Comparison of ENCODE assay signal across 9 cellular contexts in the genomic region with DNA sequence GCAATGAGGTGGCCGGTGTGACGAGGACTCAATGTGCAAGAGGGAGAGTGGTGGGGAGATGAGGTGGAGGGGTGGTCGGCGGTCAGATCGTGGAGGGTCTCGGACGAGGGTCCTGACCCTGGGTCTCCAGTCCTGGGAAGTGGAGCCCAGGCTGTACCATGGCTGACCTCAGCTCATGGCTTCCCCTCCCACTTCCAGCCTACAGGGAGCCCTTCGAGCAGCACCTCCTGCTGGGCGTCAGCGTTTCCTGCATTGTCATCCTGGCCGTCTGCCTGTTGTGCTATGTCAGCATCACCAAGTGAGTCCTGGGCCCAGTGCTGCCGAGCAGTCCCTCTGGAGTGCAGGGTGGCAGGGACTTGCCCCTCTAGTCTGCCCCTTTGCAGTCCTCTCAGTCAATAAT. TPM values are rescaled to one million over a fixed set of nuclear protein-coding genes. Genes with fewer than 3 reads are reported as not detected.
DNase-seq lines count a peak whose midpoint lies in the region; ATAC-seq and TF ChIP-seq lines count a peak whose summit lies in the region.
"Had no signal": no experiment of that assay in that cellular context is flagged by ENCODE, and none has a peak within 500 bp of the region (broad histone marks: within the 10 kb centered on the region; RNA-seq: fewer than 3 reads in every experiment).

No MANE protein-coding gene starts in this region.

- CTCF ChIA-PET in CD4-positive, alpha-beta memory T cell (lab: Charles Lee; ENCODE audit: partially characterized antibody) = interaction anchor here (0.6 to 3.3 kb wide), 15 partner anchors 10 to 200 kb away, joined by 3 to 22 read pairs (median 4); no protein-coding TSS in a partner anchor

- no peaks in the 10 kb centered on the region for H3K9me3 ChIP-seq in CD4-positive, alpha-beta memory T cell (ENCODE audit: control insufficient read depth in 1 of 2, low read length in 2 of 2)
- H3K9me3 ChIP-seq in Loucy (ENCODE audit: insufficient read depth, low read depth, low read length) (no peaks in the 10 kb centered on the region), hepatocyte (ENCODE audit: low read depth) (no peaks in the 10 kb centered on the region), MM.1S (replicated peaks; ENCODE audit: insufficient read depth, low read length) (no peaks in the 10 kb centered on the region)
- H3K9me3 ChIP-seq: gastrocnemius medialis had no signal

- H3K4me1 ChIP-seq in CD4-positive, alpha-beta memory T cell (ENCODE audit: insufficient read depth, low read length) = no peaks in the 10 kb centered on the region
- H3K4me1 ChIP-seq in Loucy (ENCODE audit: insufficient read depth, low read length, poor library complexity, severe bottlenecking) (no peaks in the 10 kb centered on the region), hepatocyte (ENCODE audit: insufficient read depth) (no peaks in the 10 kb centered on the region), MM.1S (ENCODE audit: low read length) (no peaks in the 10 kb centered on the region)
- H3K4me1 ChIP-seq: gastrocnemius medialis had no signal

- H3K9ac ChIP-seq in Loucy (ENCODE audit: low read depth, low read length, poor library complexity, severe bottlenecking) (no peak overlapping the region), MM.1S (ENCODE audit: low read length) (no peak overlapping the region)

- peaks cover 69 to 81% of the 10 kb centered on the region in 2 donors for H3K36me3 Mint-ChIP-seq in CD4-positive, alpha-beta memory T cell
- H3K36me3 Mint-ChIP-seq in activated T-helper 2 cell treated with anti-CD3 and anti-CD28 coated beads, Interferon-gamma antibody, Interleukin-2, Interleukin-4, amounts not matched to agents 10 μg/mL and 5 μg/mL and 100 μg/mL, durations not matched to agents 14 hours and 24 hours and 36 hours (ENCODE audit: low read depth) = peaks cover 95% of the 10 kb centered on the region
- H3K36me3 Mint-ChIP-seq in stimulated activated naive CD8-positive, alpha-beta T cell treated with anti-CD3 and anti-CD28 coated beads, Interleukin-15, Interleukin-2, amounts not matched to agents 100 ng/mL and 50 ng/mL, for 24 hours (ENCODE audit: low read depth) = peaks cover 88% of the 10 kb centered on the region

- no peaks in the 10 kb centered on the region for H3K27me3 ChIP-seq in CD4-positive, alpha-beta memory T cell (ENCODE audit: insufficient read depth, low read length)
- H3K27me3 ChIP-seq in Loucy (ENCODE audit: insufficient read depth, low read length, poor library complexity, severe bottlenecking) (no peaks in the 10 kb centered on the region), hepatocyte (no peaks in the 10 kb centered on the region), MM.1S (replicated peaks; ENCODE audit: insufficient read depth, low read length) (no peaks in the 10 kb centered on the region), dorsolateral prefrontal cortex (no peaks in the 10 kb centered on the region)
- H3K27me3 ChIP-seq: gastrocnemius medialis had no signal

- 84% methylated on average over 12 of the region's 12 CpGs for WGBS in hepatocyte (ENCODE audit: low lambda C conversion rate, missing lambda C conversion rate)

- H3K9me2 ChIP-seq in Loucy (replicated peaks; ENCODE audit: low read depth, low read length) (no peaks in the 10 kb centered on the region), hepatocyte (replicated peaks; ENCODE audit: insufficient read depth) (no peaks in the 10 kb centered on the region), MM.1S (replicated peaks; ENCODE audit: insufficient read depth, low read length) (no peaks in the 10 kb centered on the region)

- H3K4me2 ChIP-seq in Loucy (ENCODE audit: low read depth, low read length, poor library complexity, severe bottlenecking) (no peak overlapping the region), hepatocyte (no peak overlapping the region), MM.1S (ENCODE audit: low read depth, low read length) (no peak overlapping the region)

- peak; percentile 20 to 55 (median 37) for DNase-seq in CD4-positive, alpha-beta memory T cell
- DNase-seq in activated T-helper 2 cell treated with anti-CD3 and anti-CD28 coated beads, Interferon-gamma antibody, Interleukin-2, Interleukin-4, amounts not matched to agents 10 μg/mL and 5 μg/mL and 100 μg/mL, durations not matched to agents 14 hours and 24 hours and 36 hours (ENCODE audit: low spot score) = no peak
- DNase-seq in hepatocyte (ENCODE audit: low spot score) = no peak
- DNase-seq in MM.1S = no peak
- DNase-seq in dorsolateral prefrontal cortex = no peak

- H3K4me3 ChIP-seq in CD4-positive, alpha-beta memory T cell (ENCODE audit: low read length in 2 of 2) = no peak overlapping the region
- H3K4me3 ChIP-seq in Loucy (ENCODE audit: low read length, poor library complexity, severe bottlenecking) (no peak overlapping the region), hepatocyte (no peak overlapping the region), MM.1S (ENCODE audit: low read length) (no peak overlapping the region), dorsolateral prefrontal cortex (no peak overlapping the region)
- H3K4me3 ChIP-seq: gastrocnemius medialis had no signal

- no peak overlapping the region for H3K27ac ChIP-seq in CD4-positive, alpha-beta memory T cell (ENCODE audit: low read depth, low read length)
- no peak overlapping the region for H3K27ac ChIP-seq in hepatocyte
- no peak overlapping the region for H3K27ac ChIP-seq in MM.1S (ENCODE audit: low read length)
- no peak overlapping the region for H3K27ac ChIP-seq in dorsolateral prefrontal cortex
- H3K27ac ChIP-seq: gastrocnemius medialis had no signal

- POLR2A ChIA-PET in CD4-positive, alpha-beta memory T cell (lab: Charles Lee; ENCODE audit: partially characterized antibody) = interaction anchor here (0.9 to 3.4 kb wide), 3 partner anchors 52 to 121 kb away, joined by 3 to 18 read pairs (median 3); no protein-coding TSS in a partner anchor

- H3F3A ChIP-seq in Loucy (ENCODE audit: low read depth) (no peaks in the 10 kb centered on the region), MM.1S (ENCODE audit: insufficient read depth, low read length) (no peaks in the 10 kb centered on the region)

- H4K20me1 ChIP-seq in Loucy (ENCODE audit: insufficient read depth, low read length, poor library complexity, severe bottlenecking) (no peaks in the 10 kb centered on the region), hepatocyte (ENCODE audit: insufficient read depth, poor library complexity, severe bottlenecking) (no peaks in the 10 kb centered on the region), MM.1S (ENCODE audit: insufficient read depth, low read length) (no peaks in the 10 kb centered on the region)

- no peaks in the 10 kb centered on the region for H3K27me3 Mint-ChIP-seq in CD4-positive, alpha-beta memory T cell
- H3K27me3 Mint-ChIP-seq in activated T-helper 2 cell treated with anti-CD3 and anti-CD28 coated beads, Interferon-gamma antibody, Interleukin-2, Interleukin-4, amounts not matched to agents 10 μg/mL and 5 μg/mL and 100 μg/mL, durations not matched to agents 14 hours and 24 hours and 36 hours (ENCODE audit: low read depth) = no peaks in the 10 kb centered on the region
- no peaks in the 10 kb centered on the region for H3K27me3 Mint-ChIP-seq in stimulated activated naive CD8-positive, alpha-beta T cell treated with anti-CD3 and anti-CD28 coated beads, Interleukin-15, Interleukin-2, amounts not matched to agents 100 ng/mL and 50 ng/mL, for 24 hours

- peak; percentile 57 for TF ChIP-seq CTCF in Loucy (conservative IDR thresholded peaks at IDR 0.05; ENCODE audit: low read length)
- peak; percentile 25 for TF ChIP-seq CTCF in hepatocyte (IDR thresholded peaks at IDR 0.05; ENCODE audit: poor library complexity)
- TF ChIP-seq CTCF in MM.1S (IDR thresholded peaks at IDR 0.05; ENCODE audit: low read length) = no peak
- TF ChIP-seq CTCF in dorsolateral prefrontal cortex (IDR thresholded peaks at IDR 0.05 in 54 of 56, conservative IDR thresholded peaks at IDR 0.05 in 2 of 56; ENCODE audit: low read depth in 1 of 56, partially characterized antibody in 56 of 56) = peak in 14 of 56 donors; percentile 10 to 31 (median 16)

- intact Hi-C loops in CD4-positive, alpha-beta memory T cell (cut with micrococcal nuclease) = loop anchor here (1.0 kb wide), 1 partner anchor 120 kb away; no protein-coding TSS in a partner anchor
- intact Hi-C loops in activated T-helper 2 cell treated with anti-CD3 and anti-CD28 coated beads, Interferon-gamma antibody, Interleukin-2, Interleukin-4, amounts not matched to agents 10 μg/mL and 5 μg/mL and 100 μg/mL, durations not matched to agents 14 hours and 24 hours and 36 hours (cut with micrococcal nuclease) = no loop called here
- intact Hi-C loops in dorsolateral prefrontal cortex (cut with DNase I) = no loop called here

- H3K79me2 ChIP-seq in Loucy (ENCODE audit: insufficient read depth, low read length) = no peaks in the 10 kb centered on the region
- no peaks in the 10 kb centered on the region for H3K79me2 ChIP-seq in hepatocyte
- no peaks in the 10 kb centered on the region for H3K79me2 ChIP-seq in MM.1S (ENCODE audit: low read length)

- peak overlapping the region in 1 of 8 donors; percentile 5 for H3K4me3 Mint-ChIP-seq in CD4-positive, alpha-beta memory T cell
- no peak overlapping the region for H3K4me3 Mint-ChIP-seq in activated T-helper 2 cell treated with anti-CD3 and anti-CD28 coated beads, Interferon-gamma antibody, Interleukin-2, Interleukin-4, amounts not matched to agents 10 μg/mL and 5 μg/mL and 100 μg/mL, durations not matched to agents 14 hours and 24 hours and 36 hours (ENCODE audit: low read depth)
- peak overlapping the region; percentile 31 for H3K4me3 Mint-ChIP-seq in stimulated activated naive CD8-positive, alpha-beta T cell treated with anti-CD3 and anti-CD28 coated beads, Interleukin-15, Interleukin-2, amounts not matched to agents 100 ng/mL and 50 ng/mL, for 24 hours

- peaks cover 71% of the 10 kb centered on the region for H3K36me3 ChIP-seq in CD4-positive, alpha-beta memory T cell (ENCODE audit: insufficient read depth, low read length)
- peaks cover 10% of the 10 kb centered on the region; the same call in 1 of the 2 replicates for H3K36me3 ChIP-seq in Loucy (ENCODE audit: insufficient read depth, low read length)
- peaks cover 4% of the 10 kb centered on the region for H3K36me3 ChIP-seq in hepatocyte (replicated peaks; ENCODE audit: insufficient read depth, low read depth)
- H3K36me3 ChIP-seq in MM.1S (replicated peaks; ENCODE audit: insufficient read depth, low read length) = no peaks in the 10 kb centered on the region

- H2AFZ ChIP-seq in Loucy (ENCODE audit: low read length) (no peak overlapping the region), hepatocyte (no peak overlapping the region), MM.1S (ENCODE audit: low read length) (no peak overlapping the region)

- peaks cover 12 to 16% (median 14%) of the 10 kb centered on the region in 4 donors for H3K4me1 Mint-ChIP-seq in CD4-positive, alpha-beta memory T cell
- peaks cover 22% of the 10 kb centered on the region for H3K4me1 Mint-ChIP-seq in activated T-helper 2 cell treated with anti-CD3 and anti-CD28 coated beads, Interferon-gamma antibody, Interleukin-2, Interleukin-4, amounts not matched to agents 10 μg/mL and 5 μg/mL and 100 μg/mL, durations not matched to agents 14 hours and 24 hours and 36 hours (ENCODE audit: low read depth)
- peaks cover 15% of the 10 kb centered on the region for H3K4me1 Mint-ChIP-seq in stimulated activated naive CD8-positive, alpha-beta T cell treated with anti-CD3 and anti-CD28 coated beads, Interleukin-15, Interleukin-2, amounts not matched to agents 100 ng/mL and 50 ng/mL, for 24 hours (ENCODE audit: low read depth)

- H3K27ac Mint-ChIP-seq in CD4-positive, alpha-beta memory T cell = peak overlapping the region in 6 of 7 donors; percentile 30 to 95 (median 72)
- peak overlapping the region; percentile 72 for H3K27ac Mint-ChIP-seq in activated T-helper 2 cell treated with anti-CD3 and anti-CD28 coated beads, Interferon-gamma antibody, Interleukin-2, Interleukin-4, amounts not matched to agents 10 μg/mL and 5 μg/mL and 100 μg/mL, durations not matched to agents 14 hours and 24 hours and 36 hours
- peak overlapping the region; percentile 65 for H3K27ac Mint-ChIP-seq in stimulated activated naive CD8-positive, alpha-beta T cell treated with anti-CD3 and anti-CD28 coated beads, Interleukin-15, Interleukin-2, amounts not matched to agents 100 ng/mL and 50 ng/mL, for 24 hours

- H3K9me3 Mint-ChIP-seq in CD4-positive, alpha-beta memory T cell = peaks cover 0 to 1% (median 0%) of the 10 kb centered on the region in 8 donors
- no peaks in the 10 kb centered on the region for H3K9me3 Mint-ChIP-seq in activated T-helper 2 cell treated with anti-CD3 and anti-CD28 coated beads, Interferon-gamma antibody, Interleukin-2, Interleukin-4, amounts not matched to agents 10 μg/mL and 5 μg/mL and 100 μg/mL, durations not matched to agents 14 hours and 24 hours and 36 hours
- no peaks in the 10 kb centered on the region for H3K9me3 Mint-ChIP-seq in stimulated activated naive CD8-positive, alpha-beta T cell treated with anti-CD3 and anti-CD28 coated beads, Interleukin-15, Interleukin-2, amounts not matched to agents 100 ng/mL and 50 ng/mL, for 24 hours

- no peak for ATAC-seq in GM21528 (IDR thresholded peaks at IDR 0.05; ENCODE audit: low FRiP score, unreplicated experiment)
- ATAC-seq: gastrocnemius medialis had no signal

RNA-seq across cellular contexts. Expression of a gene that starts 41.8 kb away (rescaled TPM):
- 100 to 1,000 TPM; 143 to 152 TPM for total RNA-seq in CD4-positive, alpha-beta memory T cell
- polyA plus RNA-seq in CD4-positive, alpha-beta memory T cell = 10 to 100 TPM; 32.6 to 66.1 TPM
- 434 and 437 TPM in 2 replicates for total RNA-seq in activated T-helper 2 cell treated with anti-CD3 and anti-CD28 coated beads, Interferon-gamma antibody, Interleukin-2, Interleukin-4, amounts not matched to agents 10 μg/mL and 5 μg/mL and 100 μg/mL, durations not matched to agents 14 hours and 24 hours and 36 hours
- total RNA-seq in hepatocyte = 19.0 and 23.6 TPM in 2 replicates
- 20.9 and 22.3 TPM in 2 replicates for polyA plus RNA-seq in hepatocyte
- total RNA-seq in dorsolateral prefrontal cortex = 10 to 100 TPM in 114 of 120 experiments, 1 to 10 TPM in 6; 6.1 to 78.9 (median 30.8) TPM

RNA-seq across cellular contexts. Expression of a gene that starts 46.4 kb away (rescaled TPM):
- total RNA-seq in CD4-positive, alpha-beta memory T cell = 10 to 100 TPM; 28.3 to 29.1 TPM
- 10 to 100 TPM; 18.4 to 28.3 TPM for polyA plus RNA-seq in CD4-positive, alpha-beta memory T cell
- 84.2 and 84.5 TPM in 2 replicates for total RNA-seq in activated T-helper 2 cell treated with anti-CD3 and anti-CD28 coated beads, Interferon-gamma antibody, Interleukin-2, Interleukin-4, amounts not matched to agents 10 μg/mL and 5 μg/mL and 100 μg/mL, durations not matched to agents 14 hours and 24 hours and 36 hours
- total RNA-seq in hepatocyte (0.10 and 0.16 TPM in 2 replicates), dorsolateral prefrontal cortex (1 to 10 TPM in 30 of 120 experiments, under 1 TPM in 69, not detected in 21; 0.11 to 4.6 (median 0.63) TPM)
- not detected in 2 replicates for polyA plus RNA-seq in hepatocyte

Comparison
In these comparisons a context has a peak if more than half of its experiments do, and no peak if none do; other contexts are left out.
1. DNase-seq: peak in CD4-positive, alpha-beta memory T cell (5 of 5); none in activated T-helper 2 cell treated with anti-CD3 and anti-CD28 coated beads, Interferon-gamma antibody, Interleukin-2, Interleukin-4, amounts not matched to agents 10 μg/mL and 5 μg/mL and 100 μg/mL, durations not matched to agents 14 hours and 24 hours and 36 hours (single experiment), hepatocyte (single experiment), MM.1S (single experiment) and dorsolateral prefrontal cortex (0 of 10).
2. RNA of a gene that starts 46.4 kb away (total RNA-seq): 84.2 to 84.5 TPM in activated T-helper 2 cell treated with anti-CD3 and anti-CD28 coated beads, Interferon-gamma antibody, Interleukin-2, Interleukin-4, amounts not matched to agents 10 μg/mL and 5 μg/mL and 100 μg/mL, durations not matched to agents 14 hours and 24 hours and 36 hours and 28.3 to 29.1 TPM in CD4-positive, alpha-beta memory T cell; 0.11 to 4.6 TPM in dorsolateral prefrontal cortex and 0.10 to 0.16 TPM in hepatocyte; every median in the first group is over 4 times any median in the second.
3. Peak in every context shown above with its lines, with median percentiles within 50 percentile points of each other: H3K27ac Mint-ChIP-seq.